ENCODE assay signal across 1 cellular context in the genomic region with DNA sequence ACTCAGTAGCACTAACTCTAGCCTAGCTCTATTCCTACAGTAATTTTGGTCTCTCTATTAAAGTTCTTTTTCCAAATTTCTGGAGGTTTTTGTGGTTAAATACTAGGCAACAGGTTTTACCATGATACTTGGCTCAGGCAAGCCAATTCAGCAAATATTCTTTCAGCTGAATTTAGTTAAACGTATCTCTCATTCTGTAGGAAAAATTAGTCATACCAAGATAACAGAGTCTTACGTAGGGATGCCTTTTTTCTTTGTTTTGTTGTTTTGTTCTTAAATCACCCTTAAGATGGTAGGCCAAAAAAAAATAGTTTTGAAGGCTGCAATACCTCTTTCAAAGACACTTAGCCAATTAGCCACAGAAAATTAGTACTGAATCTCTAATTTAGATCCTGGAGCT.
TF ChIP-seq lines count a peak whose summit lies in the region.

No MANE protein-coding gene starts in this region.

TF ChIP-seq in HCT116, 20 proteins besides CTCF, POLR2A, EP300 and RAD21 (continued from another document):
- TF ChIP-seq, protein P1, sequence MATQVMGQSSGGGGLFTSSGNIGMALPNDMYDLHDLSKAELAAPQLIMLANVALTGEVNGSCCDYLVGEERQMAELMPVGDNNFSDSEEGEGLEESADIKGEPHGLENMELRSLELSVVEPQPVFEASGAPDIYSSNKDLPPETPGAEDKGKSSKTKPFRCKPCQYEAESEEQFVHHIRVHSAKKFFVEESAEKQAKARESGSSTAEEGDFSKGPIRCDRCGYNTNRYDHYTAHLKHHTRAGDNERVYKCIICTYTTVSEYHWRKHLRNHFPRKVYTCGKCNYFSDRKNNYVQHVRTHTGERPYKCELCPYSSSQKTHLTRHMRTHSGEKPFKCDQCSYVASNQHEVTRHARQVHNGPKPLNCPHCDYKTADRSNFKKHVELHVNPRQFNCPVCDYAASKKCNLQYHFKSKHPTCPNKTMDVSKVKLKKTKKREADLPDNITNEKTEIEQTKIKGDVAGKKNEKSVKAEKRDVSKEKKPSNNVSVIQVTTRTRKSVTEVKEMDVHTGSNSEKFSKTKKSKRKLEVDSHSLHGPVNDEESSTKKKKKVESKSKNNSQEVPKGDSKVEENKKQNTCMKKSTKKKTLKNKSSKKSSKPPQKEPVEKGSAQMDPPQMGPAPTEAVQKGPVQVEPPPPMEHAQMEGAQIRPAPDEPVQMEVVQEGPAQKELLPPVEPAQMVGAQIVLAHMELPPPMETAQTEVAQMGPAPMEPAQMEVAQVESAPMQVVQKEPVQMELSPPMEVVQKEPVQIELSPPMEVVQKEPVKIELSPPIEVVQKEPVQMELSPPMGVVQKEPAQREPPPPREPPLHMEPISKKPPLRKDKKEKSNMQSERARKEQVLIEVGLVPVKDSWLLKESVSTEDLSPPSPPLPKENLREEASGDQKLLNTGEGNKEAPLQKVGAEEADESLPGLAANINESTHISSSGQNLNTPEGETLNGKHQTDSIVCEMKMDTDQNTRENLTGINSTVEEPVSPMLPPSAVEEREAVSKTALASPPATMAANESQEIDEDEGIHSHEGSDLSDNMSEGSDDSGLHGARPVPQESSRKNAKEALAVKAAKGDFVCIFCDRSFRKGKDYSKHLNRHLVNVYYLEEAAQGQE (IDR thresholded peaks at IDR 0.05; ENCODE audit: low read depth), result no peak
- TF ChIP-seq EZH2phosphoT487 (IDR thresholded peaks at IDR 0.05; ENCODE audit: borderline replicate concordance), result no peak
- TF ChIP-seq, protein P2, sequence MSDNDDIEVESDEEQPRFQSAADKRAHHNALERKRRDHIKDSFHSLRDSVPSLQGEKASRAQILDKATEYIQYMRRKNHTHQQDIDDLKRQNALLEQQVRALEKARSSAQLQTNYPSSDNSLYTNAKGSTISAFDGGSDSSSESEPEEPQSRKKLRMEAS (IDR thresholded peaks at IDR 0.05), result no peak
